Comparison of ENCODE assay signal across 27 cellular contexts in genomic region chr19:7646426-7646700, GRCh38. TPM values are rescaled to one million over a fixed set of nuclear protein-coding genes. Genes with fewer than 3 reads are reported as not detected.
"Had no signal": no experiment of that assay in that cellular context is flagged by ENCODE, and none has a peak within 500 bp of the region (broad histone marks: within the 10 kb centered on the region; RNA-seq: fewer than 3 reads in every experiment).

No MANE protein-coding gene starts in this region.

- H3K4me3 Mint-ChIP-seq: activated CD4-positive, alpha-beta T cell treated with anti-CD3 and anti-CD28 coated beads for 36 hours; activated T-cell treated with anti-CD3 and anti-CD28 coated beads, Interleukin-2, amount 50 U/mL, for 72 hours; nephron had no signal

- H3K36me3 ChIP-seq: breast epithelium, gastroesophageal sphincter, ovary, transverse colon had no signal

- H3K4me1 Mint-ChIP-seq: activated CD4-positive, alpha-beta T cell treated with anti-CD3 and anti-CD28 coated beads for 36 hours; nephron had no signal

- H3K4me1 ChIP-seq: breast epithelium, gastroesophageal sphincter, testis, transverse colon had no signal

- H3K4me3 ChIP-seq: breast epithelium, gastroesophageal sphincter, hepatocyte, ovary, skin epidermis, testis, transverse colon had no signal

- ATAC-seq: activated CD4-positive, alpha-beta T cell treated with anti-CD3 and anti-CD28 coated beads for 36 hours; activated naive CD4-positive, alpha-beta T cell treated with anti-CD3 and anti-CD28 coated beads, Interleukin-2, amount 50 U/mL, for 72 hours; activated T-cell treated with anti-CD3 and anti-CD28 coated beads, Interleukin-2, amount 50 U/mL, for 72 hours; gastroesophageal sphincter; left cardiac atrium; left ventricle myocardium superior; sciatic nerve; stimulated activated naive CD8-positive, alpha-beta T cell treated with anti-CD3 and anti-CD28 coated beads, Interleukin-15, Interleukin-2, amounts not matched to agents 100 U/mL and 50 U/mL, for 24 hours had no signal

- H3K27ac Mint-ChIP-seq: activated CD4-positive, alpha-beta T cell treated with anti-CD3 and anti-CD28 coated beads for 36 hours; activated T-cell treated with anti-CD3 and anti-CD28 coated beads, Interleukin-2, amount 50 U/mL, for 72 hours; nephron had no signal

- H3K27me3 ChIP-seq: breast epithelium, hepatocyte, ovary, testis had no signal

- H3K9me3 ChIP-seq: breast epithelium, gastroesophageal sphincter, ovary, testis, transverse colon had no signal

- H3K27ac ChIP-seq: breast epithelium, gastroesophageal sphincter, hepatocyte, ovary, skin epidermis, testis, transverse colon had no signal

- H3K9me3 Mint-ChIP-seq: activated naive CD4-positive, alpha-beta T cell treated with anti-CD3 and anti-CD28 coated beads, Interleukin-2, amount 50 U/mL, for 72 hours; activated T-cell treated with anti-CD3 and anti-CD28 coated beads, Interleukin-2, amount 50 U/mL, for 72 hours; nephron had no signal

- H3K79me2 ChIP-seq: hepatocyte had no signal

- DNase-seq: activated CD4-positive, alpha-beta T cell treated with anti-CD3 and anti-CD28 coated beads for 36 hours; activated CD4-positive, alpha-beta T cell treated with anti-CD3 and anti-CD28 coated beads, Interleukin-2, amount 50 U/mL, for 4 hours; activated CD4-positive, CD25-positive, alpha-beta regulatory T cell; activated naive CD4-positive, alpha-beta T cell; activated T-cell treated with anti-CD3 and anti-CD28 coated beads for 4 hours; activated T-cell treated with anti-CD3 and anti-CD28 coated beads, Interleukin-2, amount 50 U/mL, for 72 hours; central memory CD4-positive, alpha-beta T cell; dermis blood vessel endothelial cell; effector CD8-positive, alpha-beta T cell; erythroblast; left cardiac atrium; left ventricle myocardium superior; ovary; retina; stimulated activated CD4-positive, alpha-beta T cell treated with anti-CD3 and anti-CD28 coated beads, Interleukin-12 subunit alpha, Interleukin-12 subunit beta, amount 100 ng/mL, for 4 hours; stimulated activated CD4-positive, alpha-beta T cell treated with anti-CD3 and anti-CD28 coated beads, Interleukin-4, amount 100 ng/mL, for 1 hour; stimulated activated naive CD8-positive, alpha-beta T cell treated with anti-CD3 and anti-CD28 coated beads, Interleukin-15, Interleukin-2, amounts not matched to agents 100 U/mL and 50 U/mL, for 24 hours; testis; transverse colon had no signal

- H3K36me3 Mint-ChIP-seq: activated naive CD4-positive, alpha-beta T cell treated with anti-CD3 and anti-CD28 coated beads, Interleukin-2, amount 50 U/mL, for 72 hours had no signal

- H3K4me2 ChIP-seq: hepatocyte had no signal

- H3K27me3 Mint-ChIP-seq: activated CD4-positive, alpha-beta T cell treated with anti-CD3 and anti-CD28 coated beads for 36 hours had no signal

- H2AFZ ChIP-seq: hepatocyte had no signal

RNA-seq across cellular contexts. Expression of gene PCP2, which starts 12.8 kb away (rescaled TPM):
- polyA plus RNA-seq: keratinocyte had no signal

RNA-seq across cellular contexts. Expression of gene RETN, which starts 22.5 kb away (rescaled TPM):
- polyA plus RNA-seq: keratinocyte had no signal
